In the genomic region with DNA sequence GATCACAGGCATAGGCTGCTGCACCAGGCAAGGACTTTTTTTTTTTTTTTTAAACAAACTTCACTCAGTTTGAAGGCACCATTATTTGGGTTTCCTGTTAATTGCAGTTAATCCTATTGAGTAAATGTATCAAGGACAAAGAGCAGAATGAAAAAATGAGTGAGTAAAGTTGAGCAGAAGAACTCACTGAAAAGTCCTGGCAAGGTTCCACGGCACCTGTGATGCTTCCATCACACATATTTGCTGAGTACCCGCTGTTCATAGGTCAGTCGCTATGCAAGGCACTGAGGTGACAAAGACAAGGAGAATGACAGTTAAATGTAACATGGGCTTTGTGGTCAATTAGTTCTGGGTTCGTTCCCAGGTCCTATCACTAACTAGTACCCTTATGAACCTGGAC, we compare ENCODE assay signal across 32 cellular contexts.
"Had no signal": no experiment of that assay in that cellular context is flagged by ENCODE, and none has a peak within 500 bp of the region (broad histone marks: within the 10 kb centered on the region; RNA-seq: fewer than 3 reads in every experiment).

No MANE protein-coding gene starts in this region.

- H3K27me3 Mint-ChIP-seq: activated CD4-positive, alpha-beta memory T cell treated with anti-CD3 and anti-CD28 coated beads for 36 hours; activated CD4-positive, alpha-beta T cell treated with anti-CD3 and anti-CD28 coated beads for 36 hours; activated CD4-positive, alpha-beta T cell treated with anti-CD3 and anti-CD28 coated beads, Interleukin-2, amount 10 ng/mL, durations not matched to agents 24 days and 14 days; activated CD8-positive, alpha-beta memory T cell treated with anti-CD3 and anti-CD28 coated beads, Interleukin-2, amount 10 ng/mL, durations not matched to agents 7 days and 5 days; activated naive CD4-positive, alpha-beta T cell treated with anti-CD3 and anti-CD28 coated beads, Interleukin-2, amount 50 U/mL, for 24 hours; activated naive CD8-positive, alpha-beta T cell treated with anti-CD3 and anti-CD28 coated beads for 36 hours; activated naive CD8-positive, alpha-beta T cell treated with anti-CD3 and anti-CD28 coated beads, Interleukin-2, amount 50 U/mL, for 24 hours; effector memory CD8-positive, alpha-beta T cell had no signal

- H3K27ac Mint-ChIP-seq: activated CD4-positive, alpha-beta memory T cell treated with anti-CD3 and anti-CD28 coated beads for 36 hours; activated CD4-positive, alpha-beta T cell treated with anti-CD3 and anti-CD28 coated beads for 36 hours; activated CD4-positive, alpha-beta T cell treated with anti-CD3 and anti-CD28 coated beads, Interleukin-2, amount 10 ng/mL, durations not matched to agents 24 days and 14 days; activated CD8-positive, alpha-beta memory T cell treated with anti-CD3 and anti-CD28 coated beads, Interleukin-2, amount 10 ng/mL, durations not matched to agents 7 days and 5 days; activated CD8-positive, alpha-beta T cell treated with anti-CD3 and anti-CD28 coated beads, Interleukin-2, amount 10 ng/mL, durations not matched to agents 7 days and 5 days; activated naive CD4-positive, alpha-beta T cell treated with anti-CD3 and anti-CD28 coated beads for 36 hours; activated naive CD4-positive, alpha-beta T cell treated with anti-CD3 and anti-CD28 coated beads, Interleukin-2, amount 50 U/mL, for 24 hours; activated naive CD8-positive, alpha-beta T cell treated with anti-CD3 and anti-CD28 coated beads for 36 hours; activated naive CD8-positive, alpha-beta T cell treated with anti-CD3 and anti-CD28 coated beads, Interleukin-2, amount 50 U/mL, for 24 hours; activated T-helper 1 cell treated with anti-CD3 and anti-CD28 coated beads, Interleukin-12 subunit alpha, Interleukin-12 subunit beta, Interleukin-2, Interleukin-4 antibody, amounts not matched to agents 30 ng/mL and 10 ng/mL and 1 ng/mL, durations not matched to agents 14 hours and 24 hours and 36 hours; activated T-helper 2 cell treated with anti-CD3 and anti-CD28 coated beads, Interferon-gamma antibody, Interleukin-2, Interleukin-4, amounts not matched to agents 10 μg/mL and 5 μg/mL and 100 μg/mL, durations not matched to agents 14 hours and 24 hours and 36 hours had no signal

- H3K4me3 Mint-ChIP-seq: activated CD4-positive, alpha-beta memory T cell treated with anti-CD3 and anti-CD28 coated beads for 36 hours; activated CD4-positive, alpha-beta T cell treated with anti-CD3 and anti-CD28 coated beads for 36 hours; activated CD4-positive, alpha-beta T cell treated with anti-CD3 and anti-CD28 coated beads, Interleukin-2, amount 10 ng/mL, durations not matched to agents 24 days and 14 days; activated CD8-positive, alpha-beta memory T cell treated with anti-CD3 and anti-CD28 coated beads, Interleukin-2, amount 10 ng/mL, durations not matched to agents 7 days and 5 days; activated CD8-positive, alpha-beta T cell treated with anti-CD3 and anti-CD28 coated beads, Interleukin-2, amount 10 ng/mL, durations not matched to agents 7 days and 5 days; activated naive CD4-positive, alpha-beta T cell treated with anti-CD3 and anti-CD28 coated beads for 36 hours; activated naive CD4-positive, alpha-beta T cell treated with anti-CD3 and anti-CD28 coated beads, Interleukin-2, amount 50 U/mL, for 24 hours; activated naive CD8-positive, alpha-beta T cell treated with anti-CD3 and anti-CD28 coated beads for 36 hours; activated naive CD8-positive, alpha-beta T cell treated with anti-CD3 and anti-CD28 coated beads, Interleukin-2, amount 50 U/mL, for 24 hours; activated T-helper 1 cell treated with anti-CD3 and anti-CD28 coated beads, Interleukin-12 subunit alpha, Interleukin-12 subunit beta, Interleukin-2, Interleukin-4 antibody, amounts not matched to agents 30 ng/mL and 10 ng/mL and 1 ng/mL, durations not matched to agents 14 hours and 24 hours and 36 hours; effector memory CD8-positive, alpha-beta T cell had no signal

- ATAC-seq: activated CD4-positive, alpha-beta T cell treated with anti-CD3 and anti-CD28 coated beads for 36 hours; activated CD8-positive, alpha-beta memory T cell treated with anti-CD3 and anti-CD28 coated beads, Interleukin-2, amount 10 ng/mL, durations not matched to agents 7 days and 5 days; activated CD8-positive, alpha-beta T cell treated with anti-CD3 and anti-CD28 coated beads, Interleukin-2, amount 10 ng/mL, durations not matched to agents 7 days and 5 days; activated naive CD8-positive, alpha-beta T cell treated with anti-CD3 and anti-CD28 coated beads, Interleukin-2, amount 50 U/mL, for 24 hours; body of pancreas; effector memory CD8-positive, alpha-beta T cell; foreskin keratinocyte; gastroesophageal sphincter; heart right ventricle had no signal

- H3K4me1 ChIP-seq: adrenal gland, body of pancreas, foreskin keratinocyte, heart right ventricle had no signal

- DNase-seq: activated CD4-positive, alpha-beta memory T cell treated with anti-CD3 and anti-CD28 coated beads for 36 hours; activated CD4-positive, alpha-beta T cell treated with anti-CD3 and anti-CD28 coated beads for 36 hours; activated CD4-positive, alpha-beta T cell treated with anti-CD3 and anti-CD28 coated beads, Interleukin-2, amount 10 ng/mL, durations not matched to agents 24 days and 14 days; activated CD4-positive, CD25-positive, alpha-beta regulatory T cell; activated CD4-positive, CD25-positive, alpha-beta regulatory T cell treated with anti-CD3 and anti-CD28 coated beads, Interleukin-2, amount 50 U/mL, for 72 hours; activated CD8-positive, alpha-beta memory T cell treated with anti-CD3 and anti-CD28 coated beads, Interleukin-2, amount 10 ng/mL, durations not matched to agents 7 days and 5 days; activated CD8-positive, alpha-beta memory T cell treated with anti-CD3 and anti-CD28 coated beads, Interleukin-2, amount 50 U/mL, for 4 hours; activated CD8-positive, alpha-beta T cell treated with anti-CD3 and anti-CD28 coated beads, Interleukin-2, amount 10 ng/mL, durations not matched to agents 7 days and 5 days; activated effector memory CD4-positive, alpha-beta T cell treated with anti-CD3 and anti-CD28 coated beads, Interleukin-2, amount 50 U/mL, for 16 hours; activated naive CD4-positive, alpha-beta T cell treated with anti-CD3 and anti-CD28 coated beads for 36 hours; activated naive CD8-positive, alpha-beta T cell treated with anti-CD3 and anti-CD28 coated beads for 36 hours; activated naive CD8-positive, alpha-beta T cell treated with anti-CD3 and anti-CD28 coated beads, Interleukin-2, amount 50 U/mL, for 24 hours; activated T-cell treated with anti-CD3 and anti-CD28 coated beads, Interleukin-2, amount 50 U/mL, for 1 hour; activated T-cell treated with anti-CD3 and anti-CD28 coated beads, Interleukin-2, amount 50 U/mL, for 48 hours; adrenal gland; amygdala; aorta; caudate nucleus; cortex of kidney; dermis blood vessel endothelial cell; effector CD4-positive, alpha-beta T cell; effector memory CD8-positive, alpha-beta T cell; erythroblast; foreskin keratinocyte; heart right ventricle; T-helper 2 cell had no signal

- H3K4me3 ChIP-seq: adrenal gland, body of pancreas, esophagus muscularis mucosa, gastroesophageal sphincter, heart right ventricle had no signal

- H3K36me3 ChIP-seq: adrenal gland, esophagus muscularis mucosa, gastroesophageal sphincter, heart right ventricle had no signal

- H3K27ac ChIP-seq: adrenal gland, body of pancreas, esophagus muscularis mucosa, foreskin keratinocyte, gastroesophageal sphincter, heart right ventricle had no signal

- H3K9me3 ChIP-seq: adrenal gland, body of pancreas, esophagus muscularis mucosa, gastroesophageal sphincter, heart right ventricle had no signal

- H3K4me1 Mint-ChIP-seq: activated CD8-positive, alpha-beta memory T cell treated with anti-CD3 and anti-CD28 coated beads, Interleukin-2, amount 10 ng/mL, durations not matched to agents 7 days and 5 days; activated naive CD4-positive, alpha-beta T cell treated with anti-CD3 and anti-CD28 coated beads, Interleukin-2, amount 50 U/mL, for 24 hours; activated naive CD8-positive, alpha-beta T cell treated with anti-CD3 and anti-CD28 coated beads for 36 hours; activated naive CD8-positive, alpha-beta T cell treated with anti-CD3 and anti-CD28 coated beads, Interleukin-2, amount 50 U/mL, for 24 hours had no signal

- H3K9me3 Mint-ChIP-seq: activated CD4-positive, alpha-beta memory T cell treated with anti-CD3 and anti-CD28 coated beads for 36 hours; activated naive CD4-positive, alpha-beta T cell treated with anti-CD3 and anti-CD28 coated beads for 36 hours; activated naive CD4-positive, alpha-beta T cell treated with anti-CD3 and anti-CD28 coated beads, Interleukin-2, amount 50 U/mL, for 24 hours; activated naive CD8-positive, alpha-beta T cell treated with anti-CD3 and anti-CD28 coated beads, Interleukin-2, amount 50 U/mL, for 24 hours; activated T-helper 2 cell treated with anti-CD3 and anti-CD28 coated beads, Interferon-gamma antibody, Interleukin-2, Interleukin-4, amounts not matched to agents 10 μg/mL and 5 μg/mL and 100 μg/mL, durations not matched to agents 14 hours and 24 hours and 36 hours; effector memory CD8-positive, alpha-beta T cell had no signal

- H3K27me3 ChIP-seq: adrenal gland, body of pancreas, esophagus muscularis mucosa, foreskin keratinocyte, gastroesophageal sphincter, heart right ventricle had no signal
